ENCODE assay signal across 25 cellular contexts in the genomic region with DNA sequence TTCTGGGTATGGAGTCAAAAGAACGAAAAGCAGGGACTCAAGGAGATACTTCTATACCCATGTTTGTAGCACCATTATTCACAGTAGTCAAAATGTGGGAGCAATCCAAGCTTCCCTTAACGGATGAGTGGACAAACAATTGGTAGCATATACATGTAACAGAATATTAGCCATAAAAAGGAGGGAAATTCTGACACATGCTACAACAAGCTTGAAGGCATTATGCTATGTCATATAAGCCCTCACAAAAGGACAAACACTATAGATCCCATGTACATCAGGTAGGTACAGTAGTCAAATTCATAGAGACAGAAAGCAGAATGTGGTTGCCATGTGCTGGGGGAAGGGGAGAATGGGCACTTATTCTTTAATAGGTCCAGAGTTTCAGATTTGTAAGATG.
"Had no signal": no experiment of that assay in that cellular context is flagged by ENCODE, and none has a peak within 500 bp of the region (broad histone marks: within the 10 kb centered on the region; RNA-seq: fewer than 3 reads in every experiment).

No MANE protein-coding gene starts in this region.

- DNase-seq: cortex of kidney; effector CD8-positive, alpha-beta T cell; effector memory CD8-positive, alpha-beta T cell; endodermal cell; erythroblast; esophagus squamous epithelium; foreskin fibroblast; foreskin melanocyte; gastrocnemius medialis; glutamatergic neuron; head of caudate nucleus; heart right ventricle; hippocampal formation; left cardiac atrium; left lung; left ventricle myocardium superior; lower lobe of right lung; mesenchymal stem cell; mucosa of descending colon; naive B cell; naive thymus-derived CD8-positive, alpha-beta T cell had no signal

- H3K9me3 ChIP-seq: esophagus squamous epithelium, gastrocnemius medialis, heart right ventricle, left lung, lower lobe of right lung, mucosa of descending colon had no signal

- H3K36me3 ChIP-seq: gastrocnemius medialis, left lung, lower lobe of right lung had no signal

- ATAC-seq: effector memory CD8-positive, alpha-beta T cell; esophagus mucosa; gastrocnemius medialis; heart right ventricle; left cardiac atrium; left lung; left ventricle myocardium superior; mucosa of descending colon; naive thymus-derived CD8-positive, alpha-beta T cell had no signal

- H3K27me3 ChIP-seq: esophagus squamous epithelium, gastrocnemius medialis, heart right ventricle, left lung had no signal

- H3K4me1 ChIP-seq: left lung, lower lobe of right lung had no signal

- H3K4me3 ChIP-seq: esophagus squamous epithelium, gastrocnemius medialis, heart right ventricle, left lung, lower lobe of right lung, mucosa of descending colon had no signal

- H3K27ac ChIP-seq: epithelial cell of prostate, esophagus squamous epithelium, gastrocnemius medialis, heart right ventricle, left lung, lower lobe of right lung had no signal

- FAIRE-seq: islet of Langerhans, keratinocyte had no signal
